ENCODE assay signal across 8 cellular contexts in genomic region chr6:26199057-26199772, GRCh38.
DNase-seq lines count a peak whose midpoint lies in the region; TF ChIP-seq lines count a peak whose summit lies in the region.

No MANE protein-coding gene starts in this region.

- H3K4me1 ChIP-seq in Loucy (ENCODE audit: insufficient read depth, low read length, poor library complexity, severe bottlenecking) (peaks cover 46% of the 10 kb centered on the region), neural progenitor cell (peaks cover 41% of the 10 kb centered on the region)

- H2AFZ ChIP-seq in Loucy (ENCODE audit: low read length), result no peak overlapping the region
- no peak overlapping the region for H2AFZ ChIP-seq in neural progenitor cell (replicated peaks)

- H3K4me2 ChIP-seq in Loucy (ENCODE audit: low read depth, low read length, poor library complexity, severe bottlenecking), result peak overlapping the region; percentile 88
- peak overlapping the region; percentile 87 for H3K4me2 ChIP-seq in neural progenitor cell

- TF ChIP-seq CTCF in Loucy (conservative IDR thresholded peaks at IDR 0.05; ENCODE audit: low read length) (no peak), neural progenitor cell (IDR thresholded peaks at IDR 0.05) (no peak), type B pancreatic cell (conservative IDR thresholded peaks at IDR 0.05) (no peak)

- peak overlapping the region; percentile 85 for H3K27ac ChIP-seq in neural progenitor cell

- no peaks in the 10 kb centered on the region for H3K9me2 ChIP-seq in Loucy (replicated peaks; ENCODE audit: low read depth, low read length)

- H3K9me3 Mint-ChIP-seq in neural progenitor cell (no peaks in the 10 kb centered on the region), type B pancreatic cell (no peaks in the 10 kb centered on the region)

- H3K9ac ChIP-seq in Loucy (ENCODE audit: low read depth, low read length, poor library complexity, severe bottlenecking), result peak overlapping the region; percentile 98
- H3K9ac ChIP-seq in neural progenitor cell, result peak overlapping the region; percentile 71

- H3K36me3 Mint-ChIP-seq in neural progenitor cell (peaks cover 1% of the 10 kb centered on the region), type B pancreatic cell (peaks cover under 1% of the 10 kb centered on the region)

- H3F3A ChIP-seq in Loucy (ENCODE audit: low read depth) (peaks cover 14% of the 10 kb centered on the region), neural progenitor cell (ENCODE audit: low read depth) (peaks cover 87% of the 10 kb centered on the region)

- H3K27me3 ChIP-seq in H7 (ENCODE audit: control insufficient read depth, insufficient read depth, low read length) (no peaks in the 10 kb centered on the region), Loucy (ENCODE audit: insufficient read depth, low read length, poor library complexity, severe bottlenecking) (no peaks in the 10 kb centered on the region), neural progenitor cell (no peaks in the 10 kb centered on the region)

- peaks cover 46% of the 10 kb centered on the region for H3K4me1 Mint-ChIP-seq in neural progenitor cell
- H3K4me1 Mint-ChIP-seq in type B pancreatic cell (ENCODE audit: unreplicated experiment), result peaks cover 19% of the 10 kb centered on the region

- peak overlapping the region; percentile 93 for H3K4me3 Mint-ChIP-seq in neural progenitor cell
- H3K4me3 Mint-ChIP-seq in type B pancreatic cell, result peak overlapping the region; percentile 94

- H3K27me3 Mint-ChIP-seq in neural progenitor cell (ENCODE audit: insufficient read depth, low read depth) (peaks cover 8% of the 10 kb centered on the region), type B pancreatic cell (peaks cover 2% of the 10 kb centered on the region)

- peak overlapping the region; percentile 95 for H3K27ac Mint-ChIP-seq in neural progenitor cell
- H3K27ac Mint-ChIP-seq in type B pancreatic cell, result peak overlapping the region; percentile 98

- H3K36me3 ChIP-seq in H7 (replicated peaks; ENCODE audit: control insufficient read depth, insufficient read depth, low read length), result no peaks in the 10 kb centered on the region
- H3K36me3 ChIP-seq in Loucy (ENCODE audit: insufficient read depth, low read length), result no peaks in the 10 kb centered on the region
- H3K36me3 ChIP-seq in neural progenitor cell, result no peaks in the 10 kb centered on the region

- H3K9me3 ChIP-seq in Loucy (ENCODE audit: insufficient read depth, low read depth, low read length) (no peaks in the 10 kb centered on the region), neural progenitor cell (ENCODE audit: low read depth) (no peaks in the 10 kb centered on the region)

- H4K20me1 ChIP-seq in Loucy (ENCODE audit: insufficient read depth, low read length, poor library complexity, severe bottlenecking), result peaks cover 12% of the 10 kb centered on the region
- peaks cover 32% of the 10 kb centered on the region for H4K20me1 ChIP-seq in neural progenitor cell (ENCODE audit: low read depth)

- peak overlapping the region; percentile 79 for H3K4me3 ChIP-seq in H7 (ENCODE audit: insufficient read depth, low read depth, low read length)
- peak overlapping the region; percentile 89 for H3K4me3 ChIP-seq in Loucy (ENCODE audit: low read length, poor library complexity, severe bottlenecking)
- H3K4me3 ChIP-seq in neural progenitor cell, result peak overlapping the region; percentile 82

- DNase-seq in GF-D8 (lab: John Stamatoyannopoulos, UW), result peak; percentile 92
- peak; percentile 85 for DNase-seq in H7
- peak; percentile 91 for DNase-seq in RPMI8226
- DNase-seq in activated naive CD4-positive, alpha-beta T cell treated with anti-CD3 and anti-CD28 coated beads, Interleukin-2, amount 50 U/mL, for 16 hours, result peak; percentile 56
- peak; percentile 96 for DNase-seq in foreskin melanocyte
- DNase-seq in neural progenitor cell (ENCODE audit: low spot score), result peak; percentile 89
- DNase-seq in type B pancreatic cell (ENCODE audit: extremely low spot score, unreplicated experiment), result no peak

- H3K79me2 ChIP-seq in Loucy (ENCODE audit: insufficient read depth, low read length), result peaks cover 20% of the 10 kb centered on the region
- peaks cover 58% of the 10 kb centered on the region for H3K79me2 ChIP-seq in neural progenitor cell (ENCODE audit: low read depth)
